Comparison of ENCODE assay signal across 1 cellular context in the genomic region with DNA sequence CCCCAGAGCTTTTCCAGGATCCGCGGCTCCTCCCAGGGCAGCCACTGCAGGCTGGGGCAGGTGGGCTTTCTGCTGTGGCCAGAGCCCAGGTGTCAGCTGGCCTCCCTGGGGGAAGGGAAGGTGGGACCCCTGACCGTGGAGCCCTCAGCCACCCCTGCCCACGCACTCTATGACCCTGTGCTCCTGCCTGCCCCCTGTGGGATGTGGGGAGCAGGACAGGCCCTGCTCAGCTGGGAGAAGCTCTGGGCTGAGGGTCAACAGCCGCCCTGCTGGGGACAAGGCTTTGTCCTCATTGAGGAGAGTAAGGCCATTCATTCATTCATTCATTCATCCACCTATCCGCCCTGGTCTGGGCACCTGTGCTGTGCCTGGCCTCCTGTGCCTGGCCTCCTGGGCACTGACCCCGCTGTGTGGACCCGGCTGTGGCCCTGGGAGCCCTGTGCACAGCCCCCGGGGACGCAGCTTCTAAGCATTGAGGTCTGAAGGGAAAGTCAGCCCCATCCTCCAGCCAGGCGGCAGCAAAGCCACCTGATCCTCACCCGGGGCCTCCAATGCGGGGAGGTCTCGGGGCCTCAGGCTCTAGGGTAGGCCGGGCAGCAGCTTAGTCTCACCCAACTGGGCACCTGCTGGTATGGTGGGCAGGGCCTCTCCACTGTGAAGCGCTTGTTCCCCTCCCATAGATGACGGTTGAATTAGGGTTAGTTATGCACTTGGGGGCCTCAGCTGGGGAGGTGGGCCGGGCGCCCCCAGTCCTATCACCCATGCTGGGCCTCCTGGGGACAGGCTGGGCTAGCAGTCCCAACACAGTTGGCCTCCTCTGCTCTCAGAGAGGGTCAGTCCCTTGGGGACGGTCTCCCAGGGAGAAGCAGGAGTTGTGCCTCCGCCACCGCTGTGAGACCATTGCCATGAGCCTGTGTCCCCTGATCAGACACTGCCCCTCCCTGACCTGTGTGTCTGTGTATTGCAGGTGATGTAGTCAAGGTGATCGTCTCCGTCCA.
A peak's percentile ranks its signal among the peaks of the same experiment; 100 is the strongest.
TF ChIP-seq lines count a peak whose summit lies in the region.

No MANE protein-coding gene starts in this region.

TF ChIP-seq in HEK293, 187 proteins besides CTCF, POLR2A, EP300 and RAD21 (continued from another document):
- TF ChIP-seq, protein P1, sequence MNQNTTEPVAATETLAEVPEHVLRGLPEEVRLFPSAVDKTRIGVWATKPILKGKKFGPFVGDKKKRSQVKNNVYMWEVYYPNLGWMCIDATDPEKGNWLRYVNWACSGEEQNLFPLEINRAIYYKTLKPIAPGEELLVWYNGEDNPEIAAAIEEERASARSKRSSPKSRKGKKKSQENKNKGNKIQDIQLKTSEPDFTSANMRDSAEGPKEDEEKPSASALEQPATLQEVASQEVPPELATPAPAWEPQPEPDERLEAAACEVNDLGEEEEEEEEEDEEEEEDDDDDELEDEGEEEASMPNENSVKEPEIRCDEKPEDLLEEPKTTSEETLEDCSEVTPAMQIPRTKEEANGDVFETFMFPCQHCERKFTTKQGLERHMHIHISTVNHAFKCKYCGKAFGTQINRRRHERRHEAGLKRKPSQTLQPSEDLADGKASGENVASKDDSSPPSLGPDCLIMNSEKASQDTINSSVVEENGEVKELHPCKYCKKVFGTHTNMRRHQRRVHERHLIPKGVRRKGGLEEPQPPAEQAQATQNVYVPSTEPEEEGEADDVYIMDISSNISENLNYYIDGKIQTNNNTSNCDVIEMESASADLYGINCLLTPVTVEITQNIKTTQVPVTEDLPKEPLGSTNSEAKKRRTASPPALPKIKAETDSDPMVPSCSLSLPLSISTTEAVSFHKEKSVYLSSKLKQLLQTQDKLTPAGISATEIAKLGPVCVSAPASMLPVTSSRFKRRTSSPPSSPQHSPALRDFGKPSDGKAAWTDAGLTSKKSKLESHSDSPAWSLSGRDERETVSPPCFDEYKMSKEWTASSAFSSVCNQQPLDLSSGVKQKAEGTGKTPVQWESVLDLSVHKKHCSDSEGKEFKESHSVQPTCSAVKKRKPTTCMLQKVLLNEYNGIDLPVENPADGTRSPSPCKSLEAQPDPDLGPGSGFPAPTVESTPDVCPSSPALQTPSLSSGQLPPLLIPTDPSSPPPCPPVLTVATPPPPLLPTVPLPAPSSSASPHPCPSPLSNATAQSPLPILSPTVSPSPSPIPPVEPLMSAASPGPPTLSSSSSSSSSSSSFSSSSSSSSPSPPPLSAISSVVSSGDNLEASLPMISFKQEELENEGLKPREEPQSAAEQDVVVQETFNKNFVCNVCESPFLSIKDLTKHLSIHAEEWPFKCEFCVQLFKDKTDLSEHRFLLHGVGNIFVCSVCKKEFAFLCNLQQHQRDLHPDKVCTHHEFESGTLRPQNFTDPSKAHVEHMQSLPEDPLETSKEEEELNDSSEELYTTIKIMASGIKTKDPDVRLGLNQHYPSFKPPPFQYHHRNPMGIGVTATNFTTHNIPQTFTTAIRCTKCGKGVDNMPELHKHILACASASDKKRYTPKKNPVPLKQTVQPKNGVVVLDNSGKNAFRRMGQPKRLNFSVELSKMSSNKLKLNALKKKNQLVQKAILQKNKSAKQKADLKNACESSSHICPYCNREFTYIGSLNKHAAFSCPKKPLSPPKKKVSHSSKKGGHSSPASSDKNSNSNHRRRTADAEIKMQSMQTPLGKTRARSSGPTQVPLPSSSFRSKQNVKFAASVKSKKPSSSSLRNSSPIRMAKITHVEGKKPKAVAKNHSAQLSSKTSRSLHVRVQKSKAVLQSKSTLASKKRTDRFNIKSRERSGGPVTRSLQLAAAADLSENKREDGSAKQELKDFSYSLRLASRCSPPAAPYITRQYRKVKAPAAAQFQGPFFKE (tag by site-specific recombination; IDR thresholded peaks at IDR 0.05; ENCODE audit: borderline replicate concordance) = no peak
- TF ChIP-seq IKZF3 (tag by site-specific recombination; IDR thresholded peaks at IDR 0.05) (no peak), ZNF211 (tag by site-specific recombination; IDR thresholded peaks at IDR 0.05; ENCODE audit: low read depth) (no peak), GLIS1 (tag by site-specific recombination; IDR thresholded peaks at IDR 0.05) (peak; percentile 99), ZNF558 (tag by site-specific recombination; IDR thresholded peaks at IDR 0.05) (no peak), GLIS2 (tag by site-specific recombination; IDR thresholded peaks at IDR 0.05) (0 out of 2 replicates have a peak, but pooled peaks have one; percentile 25), HOXD13 (CRISPR knock-in tag; IDR thresholded peaks at IDR 0.05; ENCODE audit: borderline replicate concordance) (no peak), ZFHX2 (tag by site-specific recombination; conservative IDR thresholded peaks at IDR 0.05) (no peak; the same call in 1 of the 2 replicates), ZNF155 (tag by site-specific recombination; IDR thresholded peaks at IDR 0.05) (no peak), ZIC2 (tag by site-specific recombination; IDR thresholded peaks at IDR 0.05) (peak; percentile 59), ZNF19 (tag by site-specific recombination; IDR thresholded peaks at IDR 0.05; ENCODE audit: low read depth) (no peak)
- TF ChIP-seq, protein P2, sequence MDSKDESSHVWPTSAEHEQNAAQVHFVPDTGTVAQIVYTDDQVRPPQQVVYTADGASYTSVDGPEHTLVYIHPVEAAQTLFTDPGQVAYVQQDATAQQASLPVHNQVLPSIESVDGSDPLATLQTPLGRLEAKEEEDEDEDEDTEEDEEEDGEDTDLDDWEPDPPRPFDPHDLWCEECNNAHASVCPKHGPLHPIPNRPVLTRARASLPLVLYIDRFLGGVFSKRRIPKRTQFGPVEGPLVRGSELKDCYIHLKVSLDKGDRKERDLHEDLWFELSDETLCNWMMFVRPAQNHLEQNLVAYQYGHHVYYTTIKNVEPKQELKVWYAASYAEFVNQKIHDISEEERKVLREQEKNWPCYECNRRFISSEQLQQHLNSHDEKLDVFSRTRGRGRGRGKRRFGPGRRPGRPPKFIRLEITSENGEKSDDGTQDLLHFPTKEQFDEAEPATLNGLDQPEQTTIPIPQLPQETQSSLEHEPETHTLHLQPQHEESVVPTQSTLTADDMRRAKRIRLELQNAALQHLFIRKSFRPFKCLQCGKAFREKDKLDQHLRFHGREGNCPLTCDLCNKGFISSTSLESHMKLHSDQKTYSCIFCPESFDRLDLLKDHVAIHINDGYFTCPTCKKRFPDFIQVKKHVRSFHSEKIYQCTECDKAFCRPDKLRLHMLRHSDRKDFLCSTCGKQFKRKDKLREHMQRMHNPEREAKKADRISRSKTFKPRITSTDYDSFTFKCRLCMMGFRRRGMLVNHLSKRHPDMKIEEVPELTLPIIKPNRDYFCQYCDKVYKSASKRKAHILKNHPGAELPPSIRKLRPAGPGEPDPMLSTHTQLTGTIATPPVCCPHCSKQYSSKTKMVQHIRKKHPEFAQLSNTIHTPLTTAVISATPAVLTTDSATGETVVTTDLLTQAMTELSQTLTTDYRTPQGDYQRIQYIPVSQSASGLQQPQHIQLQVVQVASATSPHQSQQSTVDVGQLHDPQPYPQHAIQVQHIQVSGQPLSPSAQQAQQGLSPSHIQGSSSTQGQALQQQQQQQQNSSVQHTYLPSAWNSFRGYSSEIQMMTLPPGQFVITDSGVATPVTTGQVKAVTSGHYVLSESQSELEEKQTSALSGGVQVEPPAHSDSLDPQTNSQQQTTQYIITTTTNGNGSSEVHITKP (tag by site-specific recombination; IDR thresholded peaks at IDR 0.05) = no peak
- TF ChIP-seq, protein P3, sequence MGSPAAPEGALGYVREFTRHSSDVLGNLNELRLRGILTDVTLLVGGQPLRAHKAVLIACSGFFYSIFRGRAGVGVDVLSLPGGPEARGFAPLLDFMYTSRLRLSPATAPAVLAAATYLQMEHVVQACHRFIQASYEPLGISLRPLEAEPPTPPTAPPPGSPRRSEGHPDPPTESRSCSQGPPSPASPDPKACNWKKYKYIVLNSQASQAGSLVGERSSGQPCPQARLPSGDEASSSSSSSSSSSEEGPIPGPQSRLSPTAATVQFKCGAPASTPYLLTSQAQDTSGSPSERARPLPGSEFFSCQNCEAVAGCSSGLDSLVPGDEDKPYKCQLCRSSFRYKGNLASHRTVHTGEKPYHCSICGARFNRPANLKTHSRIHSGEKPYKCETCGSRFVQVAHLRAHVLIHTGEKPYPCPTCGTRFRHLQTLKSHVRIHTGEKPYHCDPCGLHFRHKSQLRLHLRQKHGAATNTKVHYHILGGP (tag by site-specific recombination; IDR thresholded peaks at IDR 0.05) = no peak
- TF ChIP-seq, protein P4, sequence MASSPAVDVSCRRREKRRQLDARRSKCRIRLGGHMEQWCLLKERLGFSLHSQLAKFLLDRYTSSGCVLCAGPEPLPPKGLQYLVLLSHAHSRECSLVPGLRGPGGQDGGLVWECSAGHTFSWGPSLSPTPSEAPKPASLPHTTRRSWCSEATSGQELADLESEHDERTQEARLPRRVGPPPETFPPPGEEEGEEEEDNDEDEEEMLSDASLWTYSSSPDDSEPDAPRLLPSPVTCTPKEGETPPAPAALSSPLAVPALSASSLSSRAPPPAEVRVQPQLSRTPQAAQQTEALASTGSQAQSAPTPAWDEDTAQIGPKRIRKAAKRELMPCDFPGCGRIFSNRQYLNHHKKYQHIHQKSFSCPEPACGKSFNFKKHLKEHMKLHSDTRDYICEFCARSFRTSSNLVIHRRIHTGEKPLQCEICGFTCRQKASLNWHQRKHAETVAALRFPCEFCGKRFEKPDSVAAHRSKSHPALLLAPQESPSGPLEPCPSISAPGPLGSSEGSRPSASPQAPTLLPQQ (tag by site-specific recombination; IDR thresholded peaks at IDR 0.05) = no peak
